In the genomic region with DNA sequence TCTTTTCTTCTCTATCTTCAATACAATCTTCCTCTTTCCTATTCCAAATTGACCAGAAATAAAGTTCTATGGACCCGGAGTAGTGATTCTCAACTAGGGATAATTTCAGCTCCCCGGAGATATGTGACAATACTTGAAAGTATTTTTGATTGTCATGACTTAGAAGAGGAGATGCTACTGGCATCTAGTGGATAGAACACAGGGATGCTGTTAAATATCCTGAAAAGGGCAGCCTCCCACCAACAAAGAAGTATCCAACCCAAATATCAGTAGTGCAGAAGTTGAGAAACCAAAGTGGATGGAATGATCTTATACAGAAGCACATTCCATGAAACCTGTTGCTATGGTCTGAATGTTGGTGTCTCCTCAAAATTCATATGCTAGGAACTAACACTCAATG, we compare ENCODE assay signal across 25 cellular contexts.
"Had no signal": no experiment of that assay in that cellular context is flagged by ENCODE, and none has a peak within 500 bp of the region (broad histone marks: within the 10 kb centered on the region; RNA-seq: fewer than 3 reads in every experiment).

No MANE protein-coding gene starts in this region.

- H3K4me3 Mint-ChIP-seq: activated CD4-positive, alpha-beta memory T cell treated with anti-CD3 and anti-CD28 coated beads for 36 hours; activated T-helper 1 cell treated with anti-CD3 and anti-CD28 coated beads, Interleukin-12 subunit alpha, Interleukin-12 subunit beta, Interleukin-2, Interleukin-4 antibody, amounts not matched to agents 30 ng/mL and 10 ng/mL and 1 ng/mL, durations not matched to agents 14 hours and 24 hours and 36 hours; effector memory CD8-positive, alpha-beta T cell; nephron progenitor cell; WTC11 had no signal

- H3K4me3 ChIP-seq: adrenal gland, left lung, right atrium auricular region, upper lobe of right lung had no signal

- H3K4me1 ChIP-seq: adrenal gland, foreskin keratinocyte, left lung, right atrium auricular region, upper lobe of right lung had no signal

- H3K36me3 Mint-ChIP-seq: activated CD4-positive, alpha-beta memory T cell treated with anti-CD3 and anti-CD28 coated beads for 36 hours; activated naive CD4-positive, alpha-beta T cell treated with anti-CD3 and anti-CD28 coated beads, Interleukin-2, amount 50 U/mL, for 72 hours; WTC11 had no signal

- H3K36me3 ChIP-seq: adrenal gland, left lung, right atrium auricular region, upper lobe of right lung had no signal

- ATAC-seq: activated naive CD4-positive, alpha-beta T cell treated with anti-CD3 and anti-CD28 coated beads, Interleukin-2, amount 50 U/mL, for 72 hours; effector memory CD8-positive, alpha-beta T cell; foreskin keratinocyte; left lung; upper lobe of right lung; WTC11 had no signal

- H3K27me3 Mint-ChIP-seq: activated CD4-positive, alpha-beta memory T cell treated with anti-CD3 and anti-CD28 coated beads for 36 hours; effector memory CD8-positive, alpha-beta T cell; progenitor cell of endocrine pancreas had no signal

- H3K27ac Mint-ChIP-seq: activated CD4-positive, alpha-beta memory T cell treated with anti-CD3 and anti-CD28 coated beads for 36 hours; activated naive CD4-positive, alpha-beta T cell treated with anti-CD3 and anti-CD28 coated beads, Interleukin-2, amount 50 U/mL, for 72 hours; activated T-helper 1 cell treated with anti-CD3 and anti-CD28 coated beads, Interleukin-12 subunit alpha, Interleukin-12 subunit beta, Interleukin-2, Interleukin-4 antibody, amounts not matched to agents 30 ng/mL and 10 ng/mL and 1 ng/mL, durations not matched to agents 14 hours and 24 hours and 36 hours; effector memory CD8-positive, alpha-beta T cell; nephron progenitor cell; progenitor cell of endocrine pancreas; WTC11 had no signal

- H3K9me3 Mint-ChIP-seq: activated T-helper 1 cell treated with anti-CD3 and anti-CD28 coated beads, Interleukin-12 subunit alpha, Interleukin-12 subunit beta, Interleukin-2, Interleukin-4 antibody, amounts not matched to agents 30 ng/mL and 10 ng/mL and 1 ng/mL, durations not matched to agents 14 hours and 24 hours and 36 hours; nephron progenitor cell had no signal

- H3K9me3 ChIP-seq: adrenal gland, right atrium auricular region, upper lobe of right lung had no signal

- H3K4me1 Mint-ChIP-seq: WTC11 had no signal

- H3K27me3 ChIP-seq: adrenal gland, foreskin keratinocyte, left lung, right atrium auricular region, upper lobe of right lung had no signal

- H3K27ac ChIP-seq: adrenal gland, epithelial cell of prostate, foreskin keratinocyte, left lung, right atrium auricular region, upper lobe of right lung had no signal

- FAIRE-seq: islet of Langerhans, TTC549 had no signal

- DNase-seq: activated CD4-positive, alpha-beta memory T cell treated with anti-CD3 and anti-CD28 coated beads for 36 hours; activated CD4-positive, alpha-beta T cell treated with anti-CD3 and anti-CD28 coated beads for 4 hours; activated gamma-delta T cell treated with Interleukin-2 at 50 U/mL for 16 hours; activated T-cell treated with anti-CD3 and anti-CD28 coated beads for 4 hours; adrenal gland; effector memory CD8-positive, alpha-beta T cell; foreskin keratinocyte; hippocampal formation; left lung; midbrain; nephron progenitor cell; occipital lobe; stimulated activated CD4-positive, alpha-beta T cell treated with anti-CD3 and anti-CD28 coated beads, Interleukin-12 subunit alpha, Interleukin-12 subunit beta, amount 100 ng/mL, for 4 hours; stimulated activated CD4-positive, alpha-beta T cell treated with anti-CD3 and anti-CD28 coated beads, Interleukin-1b, Interleukin-23, amount 100 ng/mL, for 48 hours; stimulated activated CD8-positive, alpha-beta memory T cell treated with anti-CD3 and anti-CD28 coated beads, Interleukin-4, amount 100 ng/mL, for 48 hours; stimulated activated naive CD4-positive, alpha-beta T cell; upper lobe of right lung had no signal
